In the genomic region with DNA sequence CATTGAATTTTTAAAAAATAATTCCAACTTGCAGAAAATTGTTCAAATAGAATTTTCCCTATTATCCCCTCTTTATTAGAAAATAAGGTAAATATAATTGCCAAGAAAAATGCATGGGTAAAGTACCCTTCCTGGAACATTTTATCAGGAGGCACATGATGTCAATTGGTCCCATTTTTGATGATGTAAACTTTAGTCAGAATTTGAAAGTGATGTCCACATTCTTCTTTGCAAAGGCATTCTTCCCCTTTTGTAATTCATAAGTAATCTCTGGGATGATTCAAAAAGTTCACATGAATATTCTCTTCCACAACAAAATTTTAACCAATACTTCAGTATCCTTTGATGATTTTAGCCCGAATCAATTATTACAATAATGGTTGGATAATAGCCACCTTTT, we compare ENCODE assay signal across 17 cellular contexts.
DNase-seq lines count a peak whose midpoint lies in the region; ATAC-seq and TF ChIP-seq lines count a peak whose summit lies in the region.
"Had no signal": no experiment of that assay in that cellular context is flagged by ENCODE, and none has a peak within 500 bp of the region (broad histone marks: within the 10 kb centered on the region; RNA-seq: fewer than 3 reads in every experiment).

No MANE protein-coding gene starts in this region.

- no peak for ATAC-seq in GM19351 (IDR thresholded peaks at IDR 0.05; ENCODE audit: unreplicated experiment)
- ATAC-seq: A549 had no signal

- no peak overlapping the region for H3K27ac Mint-ChIP-seq in glutamatergic neuron (ENCODE audit: unreplicated experiment)
- no peak overlapping the region for H3K27ac Mint-ChIP-seq in activated T-helper 1 cell treated with anti-CD3 and anti-CD28 coated beads, Interleukin-12 subunit alpha, Interleukin-12 subunit beta, Interleukin-2, Interleukin-4 antibody, amounts not matched to agents 30 ng/mL and 10 ng/mL and 1 ng/mL, durations not matched to agents 14 hours and 24 hours and 36 hours

- DNase-seq in AG20443 (ENCODE audit: low spot score): peak; percentile 11
- DNase-seq in LHCN-M2 (ENCODE audit: low read depth): peak; percentile 35
- DNase-seq in fibroblast of gingiva (ENCODE audit: low read depth): peak; percentile 65
- peak; percentile 9 for DNase-seq in kidney tubule cell (ENCODE audit: low spot score)
- DNase-seq in glutamatergic neuron: no peak
- DNase-seq in activated T-helper 1 cell treated with anti-CD3 and anti-CD28 coated beads, Interleukin-12 subunit alpha, Interleukin-12 subunit beta, Interleukin-2, Interleukin-4 antibody, amounts not matched to agents 30 ng/mL and 10 ng/mL and 1 ng/mL, durations not matched to agents 14 hours and 24 hours and 36 hours (ENCODE audit: low spot score): no peak
- DNase-seq in thyroid gland: no peak
- DNase-seq: AML-193; NCI-H1048; NCI-H146; NCI-H2081; NCI-H510A; NCI-H748 treated with DMSO at 0.1 percent for 48 hours; NK-92 treated with Interleukin-12 subunit alpha and Interleukin-12 subunit beta, amount 100 ng/mL, for 24 hours had no signal

- no peak overlapping the region for H3K27ac ChIP-seq in thyroid gland
- H3K27ac ChIP-seq: A549, C4-2B had no signal

- H3K9me3 Mint-ChIP-seq in glutamatergic neuron (ENCODE audit: unreplicated experiment): peaks cover 2% of the 10 kb centered on the region
- H3K9me3 Mint-ChIP-seq in activated T-helper 1 cell treated with anti-CD3 and anti-CD28 coated beads, Interleukin-12 subunit alpha, Interleukin-12 subunit beta, Interleukin-2, Interleukin-4 antibody, amounts not matched to agents 30 ng/mL and 10 ng/mL and 1 ng/mL, durations not matched to agents 14 hours and 24 hours and 36 hours: no peaks in the 10 kb centered on the region

- H3K4me1 ChIP-seq in thyroid gland: no peaks in the 10 kb centered on the region
- H3K4me1 ChIP-seq: A549 had no signal

- H3K4me1 Mint-ChIP-seq in glutamatergic neuron (ENCODE audit: low read depth, unreplicated experiment): no peaks in the 10 kb centered on the region
- no peaks in the 10 kb centered on the region for H3K4me1 Mint-ChIP-seq in activated T-helper 1 cell treated with anti-CD3 and anti-CD28 coated beads, Interleukin-12 subunit alpha, Interleukin-12 subunit beta, Interleukin-2, Interleukin-4 antibody, amounts not matched to agents 30 ng/mL and 10 ng/mL and 1 ng/mL, durations not matched to agents 14 hours and 24 hours and 36 hours (ENCODE audit: low read depth)

- H3K4me3 ChIP-seq in thyroid gland (replicated peaks in 1 of 3): no peak overlapping the region
- H3K4me3 ChIP-seq: A549 had no signal

- whole genome bisulfite sequencing in thyroid gland, 2 donors: 92 to 94% methylated on average over 1 of the region's 1 CpG

- peaks cover 1% of the 10 kb centered on the region for H3K27me3 Mint-ChIP-seq in glutamatergic neuron (ENCODE audit: unreplicated experiment)
- H3K27me3 Mint-ChIP-seq in activated T-helper 1 cell treated with anti-CD3 and anti-CD28 coated beads, Interleukin-12 subunit alpha, Interleukin-12 subunit beta, Interleukin-2, Interleukin-4 antibody, amounts not matched to agents 30 ng/mL and 10 ng/mL and 1 ng/mL, durations not matched to agents 14 hours and 24 hours and 36 hours (ENCODE audit: insufficient read depth): no peaks in the 10 kb centered on the region

- no peak overlapping the region for H3K4me3 Mint-ChIP-seq in glutamatergic neuron (ENCODE audit: unreplicated experiment)
- no peak overlapping the region for H3K4me3 Mint-ChIP-seq in activated T-helper 1 cell treated with anti-CD3 and anti-CD28 coated beads, Interleukin-12 subunit alpha, Interleukin-12 subunit beta, Interleukin-2, Interleukin-4 antibody, amounts not matched to agents 30 ng/mL and 10 ng/mL and 1 ng/mL, durations not matched to agents 14 hours and 24 hours and 36 hours

- H3K36me3 Mint-ChIP-seq in glutamatergic neuron (ENCODE audit: unreplicated experiment): no peaks in the 10 kb centered on the region
- H3K36me3 Mint-ChIP-seq in activated T-helper 1 cell treated with anti-CD3 and anti-CD28 coated beads, Interleukin-12 subunit alpha, Interleukin-12 subunit beta, Interleukin-2, Interleukin-4 antibody, amounts not matched to agents 30 ng/mL and 10 ng/mL and 1 ng/mL, durations not matched to agents 14 hours and 24 hours and 36 hours (ENCODE audit: low read depth): no peaks in the 10 kb centered on the region

- H3K27me3 ChIP-seq in thyroid gland: no peaks in the 10 kb centered on the region

- H3K9me3 ChIP-seq in thyroid gland: no peaks in the 10 kb centered on the region

- no peak for TF ChIP-seq POLR2A in thyroid gland (IDR thresholded peaks at IDR 0.05)

- intact Hi-C loops in activated T-helper 1 cell treated with anti-CD3 and anti-CD28 coated beads, Interleukin-12 subunit alpha, Interleukin-12 subunit beta, Interleukin-2, Interleukin-4 antibody, amounts not matched to agents 30 ng/mL and 10 ng/mL and 1 ng/mL, durations not matched to agents 14 hours and 24 hours and 36 hours (cut with micrococcal nuclease): no loop called here
- intact Hi-C loops in thyroid gland (cut with DNase I): no loop called here

- H3K36me3 ChIP-seq in thyroid gland: no peaks in the 10 kb centered on the region

- TF ChIP-seq CTCF in glutamatergic neuron (IDR thresholded peaks at IDR 0.05; ENCODE audit: partially characterized antibody, unreplicated experiment) (no peak), thyroid gland (IDR thresholded peaks at IDR 0.05) (no peak)

Comparison
In these comparisons a context has a peak if more than half of its experiments do, and no peak if none do; other contexts are left out.
1. DNase-seq: peak in AG20443 (single experiment), LHCN-M2 (single experiment), fibroblast of gingiva (single experiment) and kidney tubule cell (single experiment); none in glutamatergic neuron (single experiment), activated T-helper 1 cell treated with anti-CD3 and anti-CD28 coated beads, Interleukin-12 subunit alpha, Interleukin-12 subunit beta, Interleukin-2, Interleukin-4 antibody, amounts not matched to agents 30 ng/mL and 10 ng/mL and 1 ng/mL, durations not matched to agents 14 hours and 24 hours and 36 hours (single experiment) and thyroid gland (0 of 2).